ENCODE assay signal across 1 cellular context in the genomic region with DNA sequence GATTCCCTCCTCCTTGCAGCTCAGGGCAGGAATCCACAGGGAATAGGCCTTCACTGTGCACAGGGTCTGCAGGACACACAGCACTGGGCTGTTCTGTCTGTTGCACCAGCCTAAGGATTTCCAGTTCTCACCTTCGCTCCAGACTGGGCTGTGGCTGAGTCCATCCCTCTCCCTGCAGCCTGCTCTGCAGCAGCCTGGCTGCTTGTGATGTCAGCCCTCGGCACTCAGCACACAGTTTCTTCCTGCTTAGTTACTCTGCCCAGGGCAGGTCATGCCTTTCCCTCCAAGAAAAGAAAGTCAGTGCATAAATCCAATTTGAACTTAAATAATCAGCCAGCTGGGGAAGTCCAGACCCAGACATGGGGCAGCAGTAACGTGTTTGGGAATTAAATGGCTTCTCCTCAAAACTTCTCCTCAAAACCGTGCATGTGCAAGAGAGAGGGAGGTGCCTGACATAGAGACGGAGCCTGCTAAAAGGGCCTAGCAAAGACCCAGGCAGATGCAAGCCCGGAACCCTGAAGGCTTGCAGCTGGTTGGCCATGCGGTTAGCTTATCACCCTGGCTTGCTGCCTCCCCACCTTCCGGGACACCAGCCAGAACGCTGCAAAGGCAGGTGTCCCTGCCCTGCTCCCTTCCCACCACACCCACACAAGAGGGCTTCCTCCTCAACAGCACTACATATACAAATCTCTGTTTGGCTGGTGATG.
TF ChIP-seq lines count a peak whose summit lies in the region.

No MANE protein-coding gene starts in this region.

TF ChIP-seq in SK-N-SH treated with all-trans-retinoic acid at 6 μM for 48 hours, 23 proteins besides CTCF, POLR2A, EP300 and RAD21 (continued from another document):
- TF ChIP-seq, protein P1, sequence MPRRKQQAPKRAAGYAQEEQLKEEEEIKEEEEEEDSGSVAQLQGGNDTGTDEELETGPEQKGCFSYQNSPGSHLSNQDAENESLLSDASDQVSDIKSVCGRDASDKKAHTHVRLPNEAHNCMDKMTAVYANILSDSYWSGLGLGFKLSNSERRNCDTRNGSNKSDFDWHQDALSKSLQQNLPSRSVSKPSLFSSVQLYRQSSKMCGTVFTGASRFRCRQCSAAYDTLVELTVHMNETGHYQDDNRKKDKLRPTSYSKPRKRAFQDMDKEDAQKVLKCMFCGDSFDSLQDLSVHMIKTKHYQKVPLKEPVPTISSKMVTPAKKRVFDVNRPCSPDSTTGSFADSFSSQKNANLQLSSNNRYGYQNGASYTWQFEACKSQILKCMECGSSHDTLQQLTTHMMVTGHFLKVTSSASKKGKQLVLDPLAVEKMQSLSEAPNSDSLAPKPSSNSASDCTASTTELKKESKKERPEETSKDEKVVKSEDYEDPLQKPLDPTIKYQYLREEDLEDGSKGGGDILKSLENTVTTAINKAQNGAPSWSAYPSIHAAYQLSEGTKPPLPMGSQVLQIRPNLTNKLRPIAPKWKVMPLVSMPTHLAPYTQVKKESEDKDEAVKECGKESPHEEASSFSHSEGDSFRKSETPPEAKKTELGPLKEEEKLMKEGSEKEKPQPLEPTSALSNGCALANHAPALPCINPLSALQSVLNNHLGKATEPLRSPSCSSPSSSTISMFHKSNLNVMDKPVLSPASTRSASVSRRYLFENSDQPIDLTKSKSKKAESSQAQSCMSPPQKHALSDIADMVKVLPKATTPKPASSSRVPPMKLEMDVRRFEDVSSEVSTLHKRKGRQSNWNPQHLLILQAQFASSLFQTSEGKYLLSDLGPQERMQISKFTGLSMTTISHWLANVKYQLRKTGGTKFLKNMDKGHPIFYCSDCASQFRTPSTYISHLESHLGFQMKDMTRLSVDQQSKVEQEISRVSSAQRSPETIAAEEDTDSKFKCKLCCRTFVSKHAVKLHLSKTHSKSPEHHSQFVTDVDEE (CRISPR knock-in tag; IDR thresholded peaks at IDR 0.05), result no peak
- no peak for TF ChIP-seq TOX (CRISPR knock-in tag; IDR thresholded peaks at IDR 0.05; ENCODE audit: borderline replicate concordance)
- no peak for TF ChIP-seq BACH2 (CRISPR knock-in tag; IDR thresholded peaks at IDR 0.05; ENCODE audit: borderline replicate concordance)
- TF ChIP-seq ZNF565 (CRISPR knock-in tag; conservative IDR thresholded peaks at IDR 0.05; ENCODE audit: low read depth), result no peak
- no peak for TF ChIP-seq GLIS3 (CRISPR knock-in tag; IDR thresholded peaks at IDR 0.05)
- no peak for TF ChIP-seq ESRRG (CRISPR knock-in tag; IDR thresholded peaks at IDR 0.05)
- TF ChIP-seq, protein P2, sequence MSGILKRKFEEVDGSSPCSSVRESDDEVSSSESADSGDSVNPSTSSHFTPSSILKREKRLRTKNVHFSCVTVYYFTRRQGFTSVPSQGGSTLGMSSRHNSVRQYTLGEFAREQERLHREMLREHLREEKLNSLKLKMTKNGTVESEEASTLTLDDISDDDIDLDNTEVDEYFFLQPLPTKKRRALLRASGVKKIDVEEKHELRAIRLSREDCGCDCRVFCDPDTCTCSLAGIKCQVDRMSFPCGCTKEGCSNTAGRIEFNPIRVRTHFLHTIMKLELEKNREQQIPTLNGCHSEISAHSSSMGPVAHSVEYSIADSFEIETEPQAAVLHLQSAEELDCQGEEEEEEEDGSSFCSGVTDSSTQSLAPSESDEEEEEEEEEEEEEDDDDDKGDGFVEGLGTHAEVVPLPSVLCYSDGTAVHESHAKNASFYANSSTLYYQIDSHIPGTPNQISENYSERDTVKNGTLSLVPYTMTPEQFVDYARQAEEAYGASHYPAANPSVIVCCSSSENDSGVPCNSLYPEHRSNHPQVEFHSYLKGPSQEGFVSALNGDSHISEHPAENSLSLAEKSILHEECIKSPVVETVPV (CRISPR knock-in tag; IDR thresholded peaks at IDR 0.05), result no peak
- TF ChIP-seq ZFP30 (CRISPR knock-in tag; IDR thresholded peaks at IDR 0.05), result no peak
- TF ChIP-seq ZNF70 (CRISPR knock-in tag; IDR thresholded peaks at IDR 0.05), result no peak
- TF ChIP-seq RARB (CRISPR knock-in tag; IDR thresholded peaks at IDR 0.05), result no peak
- TF ChIP-seq ZC3H10 (CRISPR knock-in tag; IDR thresholded peaks at IDR 0.05), result no peak
- no peak for TF ChIP-seq ZFP3 (CRISPR knock-in tag; IDR thresholded peaks at IDR 0.05)
- TF ChIP-seq, protein P3, sequence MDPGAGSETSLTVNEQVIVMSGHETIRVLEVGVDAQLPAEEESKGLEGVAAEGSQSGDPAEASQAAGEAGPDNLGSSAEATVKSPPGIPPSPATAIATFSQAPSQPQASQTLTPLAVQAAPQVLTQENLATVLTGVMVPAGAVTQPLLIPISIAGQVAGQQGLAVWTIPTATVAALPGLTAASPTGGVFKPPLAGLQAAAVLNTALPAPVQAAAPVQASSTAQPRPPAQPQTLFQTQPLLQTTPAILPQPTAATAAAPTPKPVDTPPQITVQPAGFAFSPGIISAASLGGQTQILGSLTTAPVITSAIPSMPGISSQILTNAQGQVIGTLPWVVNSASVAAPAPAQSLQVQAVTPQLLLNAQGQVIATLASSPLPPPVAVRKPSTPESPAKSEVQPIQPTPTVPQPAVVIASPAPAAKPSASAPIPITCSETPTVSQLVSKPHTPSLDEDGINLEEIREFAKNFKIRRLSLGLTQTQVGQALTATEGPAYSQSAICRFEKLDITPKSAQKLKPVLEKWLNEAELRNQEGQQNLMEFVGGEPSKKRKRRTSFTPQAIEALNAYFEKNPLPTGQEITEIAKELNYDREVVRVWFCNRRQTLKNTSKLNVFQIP (CRISPR knock-in tag; IDR thresholded peaks at IDR 0.05; ENCODE audit: borderline replicate concordance, low read depth), result no peak
- TF ChIP-seq TCF4 (CRISPR knock-in tag; IDR thresholded peaks at IDR 0.05; ENCODE audit: borderline replicate concordance), result no peak
